In the genomic region with DNA sequence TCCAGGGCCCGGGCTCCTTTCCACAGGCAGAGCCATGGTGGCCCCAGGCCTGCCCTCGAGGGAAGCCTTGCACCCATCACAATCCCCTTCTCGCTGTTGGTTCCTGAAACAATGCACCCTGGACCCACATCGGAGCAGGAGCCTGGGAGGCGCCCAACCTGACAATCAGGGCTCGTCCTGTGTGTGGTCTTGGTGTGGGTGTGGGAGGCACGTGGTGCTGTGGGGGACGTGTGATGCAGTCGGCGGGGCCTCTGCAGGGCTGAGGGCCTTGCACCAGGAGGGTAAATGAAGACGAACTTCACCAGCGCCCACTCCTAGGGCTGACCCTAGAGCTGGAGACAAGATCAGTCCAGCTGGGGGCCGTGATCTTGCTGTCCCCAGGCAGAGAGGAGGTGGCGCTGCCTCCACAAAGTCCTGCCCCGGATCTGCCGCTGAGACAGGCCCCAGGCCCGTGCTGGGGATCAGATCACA, we compare ENCODE assay signal across 1 cellular context.
TF ChIP-seq lines count a peak whose summit lies in the region.

No MANE protein-coding gene starts in this region.

TF ChIP-seq in K562, 482 proteins besides CTCF, POLR2A, EP300 and RAD21:
- TF ChIP-seq NFRKB (IDR thresholded peaks at IDR 0.05; ENCODE audit: low read depth) (no peak), NRF1 (conservative IDR thresholded peaks at IDR 0.05 in 1 of 2, IDR thresholded peaks at IDR 0.05 in 1 of 2) (no peak), HOXB6 (CRISPR knock-in tag; IDR thresholded peaks at IDR 0.05; ENCODE audit: borderline replicate concordance) (no peak), KDM2B (CRISPR knock-in tag; IDR thresholded peaks at IDR 0.05) (no peak), MXD1 (CRISPR knock-in tag; IDR thresholded peaks at IDR 0.05; ENCODE audit: borderline replicate concordance, poor library complexity, severe bottlenecking) (no peak), DEAF1 (CRISPR knock-in tag; IDR thresholded peaks at IDR 0.05) (no peak), HEY1 (CRISPR knock-in tag; IDR thresholded peaks at IDR 0.05; ENCODE audit: borderline replicate concordance) (no peak), PML (IDR thresholded peaks at IDR 0.05; ENCODE audit: low read length) (no peak), TAF9B (IDR thresholded peaks at IDR 0.05; ENCODE audit: partially characterized antibody) (no peak)
- TF ChIP-seq, protein P1, sequence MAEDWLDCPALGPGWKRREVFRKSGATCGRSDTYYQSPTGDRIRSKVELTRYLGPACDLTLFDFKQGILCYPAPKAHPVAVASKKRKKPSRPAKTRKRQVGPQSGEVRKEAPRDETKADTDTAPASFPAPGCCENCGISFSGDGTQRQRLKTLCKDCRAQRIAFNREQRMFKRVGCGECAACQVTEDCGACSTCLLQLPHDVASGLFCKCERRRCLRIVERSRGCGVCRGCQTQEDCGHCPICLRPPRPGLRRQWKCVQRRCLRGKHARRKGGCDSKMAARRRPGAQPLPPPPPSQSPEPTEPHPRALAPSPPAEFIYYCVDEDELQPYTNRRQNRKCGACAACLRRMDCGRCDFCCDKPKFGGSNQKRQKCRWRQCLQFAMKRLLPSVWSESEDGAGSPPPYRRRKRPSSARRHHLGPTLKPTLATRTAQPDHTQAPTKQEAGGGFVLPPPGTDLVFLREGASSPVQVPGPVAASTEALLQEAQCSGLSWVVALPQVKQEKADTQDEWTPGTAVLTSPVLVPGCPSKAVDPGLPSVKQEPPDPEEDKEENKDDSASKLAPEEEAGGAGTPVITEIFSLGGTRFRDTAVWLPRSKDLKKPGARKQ (CRISPR knock-in tag; IDR thresholded peaks at IDR 0.05), result no peak
- TF ChIP-seq, protein P2, sequence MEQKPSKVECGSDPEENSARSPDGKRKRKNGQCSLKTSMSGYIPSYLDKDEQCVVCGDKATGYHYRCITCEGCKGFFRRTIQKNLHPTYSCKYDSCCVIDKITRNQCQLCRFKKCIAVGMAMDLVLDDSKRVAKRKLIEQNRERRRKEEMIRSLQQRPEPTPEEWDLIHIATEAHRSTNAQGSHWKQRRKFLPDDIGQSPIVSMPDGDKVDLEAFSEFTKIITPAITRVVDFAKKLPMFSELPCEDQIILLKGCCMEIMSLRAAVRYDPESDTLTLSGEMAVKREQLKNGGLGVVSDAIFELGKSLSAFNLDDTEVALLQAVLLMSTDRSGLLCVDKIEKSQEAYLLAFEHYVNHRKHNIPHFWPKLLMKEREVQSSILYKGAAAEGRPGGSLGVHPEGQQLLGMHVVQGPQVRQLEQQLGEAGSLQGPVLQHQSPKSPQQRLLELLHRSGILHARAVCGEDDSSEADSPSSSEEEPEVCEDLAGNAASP (IDR thresholded peaks at IDR 0.05), result no peak
TF ChIP-seq in K562: peak in this region for 0.
